ENCODE assay signal across 1 cellular context in genomic region chr6:35296931-35297330, GRCh38.
TF ChIP-seq lines count a peak whose summit lies in the region.

No MANE protein-coding gene starts in this region.

TF ChIP-seq in HEK293, 187 proteins besides CTCF, POLR2A, EP300 and RAD21 (continued from another document):
- TF ChIP-seq PRDM10 (tag by site-specific recombination; IDR thresholded peaks at IDR 0.05) (peak; percentile 53; the same call in 1 of the 2 replicates), ZNF223 (tag by site-specific recombination; IDR thresholded peaks at IDR 0.05) (no peak), ZNF843 (tag by site-specific recombination; IDR thresholded peaks at IDR 0.05) (no peak), ZNF623 (tag by site-specific recombination; IDR thresholded peaks at IDR 0.05) (no peak), ZNF571 (tag by site-specific recombination; IDR thresholded peaks at IDR 0.05) (no peak), OSR2 (tag by site-specific recombination; IDR thresholded peaks at IDR 0.05) (no peak), ZNF433 (tag by site-specific recombination; IDR thresholded peaks at IDR 0.05; ENCODE audit: low read depth) (no peak), ZNF391 (tag by site-specific recombination; IDR thresholded peaks at IDR 0.05; ENCODE audit: borderline replicate concordance, low read depth) (no peak)
TF ChIP-seq in HEK293: peak in this region for 3.
